Comparison of ENCODE assay signal across 8 cellular contexts in the genomic region with DNA sequence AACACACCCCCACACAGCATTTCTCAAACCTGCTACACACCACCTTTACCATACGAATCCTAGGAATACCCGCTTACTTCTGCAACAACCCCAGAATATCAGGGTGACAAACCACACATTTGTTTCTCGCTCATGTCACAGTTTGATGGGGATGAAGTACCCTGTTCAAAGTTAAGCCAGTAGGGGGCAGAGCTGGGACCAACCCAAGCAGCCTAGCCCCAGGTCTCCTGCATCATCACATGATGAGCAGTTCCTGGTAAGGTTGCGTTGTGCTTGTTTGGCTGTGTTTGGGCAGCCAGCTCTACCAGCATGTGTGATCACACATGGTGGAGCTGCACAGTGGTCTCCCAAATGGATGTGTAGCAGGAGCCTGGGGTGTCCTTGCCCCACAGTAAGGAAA.
DNase-seq lines count a peak whose midpoint lies in the region; ATAC-seq and TF ChIP-seq lines count a peak whose summit lies in the region.

No MANE protein-coding gene starts in this region.

- intact Hi-C loops in A673 (cut with micrococcal nuclease; ENCODE audit: unreplicated experiment): no loop called here
- intact Hi-C loops in ovary (cut with DNase I): no loop called here

- no peak for TF ChIP-seq EP300 in ovary (IDR thresholded peaks at IDR 0.05)

- H3K4me1 ChIP-seq in A673 (ENCODE audit: insufficient read depth, low read length, poor library complexity, severe bottlenecking) (no peaks in the 10 kb centered on the region), ovary (ENCODE audit: insufficient read depth) (no peaks in the 10 kb centered on the region)

- in situ Hi-C loops in SK-MEL-5 (cut with HindIII; ENCODE audit: low pct_unique_long_range_greater_than_20kb, low sequenced_read_pairs): no loop called here

- POLR2A ChIA-PET in A673 (lab: Charles Lee; ENCODE audit: low non-redundant PET): no interaction called here

- no peak for ATAC-seq in GM18519 (IDR thresholded peaks at IDR 0.05; ENCODE audit: low FRiP score, unreplicated experiment)
- no peak for ATAC-seq in GM19035 (IDR thresholded peaks at IDR 0.05; ENCODE audit: unreplicated experiment)

- no peaks in the 10 kb centered on the region for H3K4me1 Mint-ChIP-seq in glutamatergic neuron (ENCODE audit: low read depth, unreplicated experiment)

- WGBS in ovary, 3 donors: 61 to 73% (median 62%) methylated on average over 4 of the region's 4 CpGs

- no peaks in the 10 kb centered on the region for H3K36me3 Mint-ChIP-seq in glutamatergic neuron (ENCODE audit: unreplicated experiment)

- TF ChIP-seq CTCF in A673 (conservative IDR thresholded peaks at IDR 0.05; ENCODE audit: low read depth, low read length) (peak; percentile 58), GM12872 (IDR thresholded peaks at IDR 0.05; ENCODE audit: insufficient read depth, low read depth, low read length) (peak; percentile 54; the same call in 2 of the 3 replicates), glutamatergic neuron (IDR thresholded peaks at IDR 0.05; ENCODE audit: partially characterized antibody, unreplicated experiment) (peak; percentile 46), ovary (IDR thresholded peaks at IDR 0.05) (no peak), coronary artery (IDR thresholded peaks at IDR 0.05) (no peak)

- H3K27ac ChIP-seq in A673 (ENCODE audit: low read depth, low read length, poor library complexity, severe bottlenecking) (no peak overlapping the region), ovary (no peak overlapping the region), coronary artery (no peak overlapping the region)

- H3K9me3 Mint-ChIP-seq in glutamatergic neuron (ENCODE audit: unreplicated experiment): peaks cover 1% of the 10 kb centered on the region

- TF ChIP-seq POLR2A in ovary (IDR thresholded peaks at IDR 0.05): no peak

- DNase-seq in A673 (ENCODE audit: low spot score) (peak; percentile 35), SK-MEL-5 (ENCODE audit: low read depth, low spot score) (peak; percentile 53), glutamatergic neuron (peak; percentile 19), ovary (no peak), coronary artery (ENCODE audit: low spot score) (no peak)

- no peaks in the 10 kb centered on the region for H3K9me3 ChIP-seq in A673 (ENCODE audit: low read depth, low read length, poor library complexity, severe bottlenecking)
- H3K9me3 ChIP-seq in ovary: no peaks in the 10 kb centered on the region

- no peaks in the 10 kb centered on the region for H3K36me3 ChIP-seq in A673 (ENCODE audit: insufficient read depth, low read length, poor library complexity, severe bottlenecking)
- no peaks in the 10 kb centered on the region for H3K36me3 ChIP-seq in ovary

- no peak overlapping the region for H3K27ac Mint-ChIP-seq in glutamatergic neuron (ENCODE audit: unreplicated experiment)

- no TSS peak for BruUV-seq in A673 (replicated peaks; lab: Mats Ljungman, UMichigan)

- CTCF ChIA-PET in A673 (lab: Charles Lee): interaction anchor here (0.5 kb wide), 1 partner anchor 231 kb away, joined by 3 read pairs; no protein-coding TSS in a partner anchor

- no peak overlapping the region for H3K4me3 Mint-ChIP-seq in glutamatergic neuron (ENCODE audit: unreplicated experiment)

- H3K4me3 ChIP-seq in A673 (ENCODE audit: low read depth, low read length, poor library complexity, severe bottlenecking) (no peak overlapping the region), ovary (no peak overlapping the region), coronary artery (no peak overlapping the region)

- H3K27me3 Mint-ChIP-seq in glutamatergic neuron (ENCODE audit: unreplicated experiment): no peaks in the 10 kb centered on the region

- peaks cover 7% of the 10 kb centered on the region for H3K27me3 ChIP-seq in A673 (replicated peaks; ENCODE audit: insufficient read depth, low read depth, low read length, poor library complexity)
- H3K27me3 ChIP-seq in ovary: no peaks in the 10 kb centered on the region

Comparison
In these comparisons a context has a peak if more than half of its experiments do, and no peak if none do; other contexts are left out.
1. DNase-seq: peak in A673 (single experiment), SK-MEL-5 (single experiment) and glutamatergic neuron (single experiment); none in ovary (0 of 5) and coronary artery (single experiment).
2. CTCF ChIP-seq: peak in A673 (single experiment), GM12872 (single experiment) and glutamatergic neuron (single experiment); none in ovary (0 of 3) and coronary artery (single experiment).